ENCODE assay signal across 24 cellular contexts in the genomic region with DNA sequence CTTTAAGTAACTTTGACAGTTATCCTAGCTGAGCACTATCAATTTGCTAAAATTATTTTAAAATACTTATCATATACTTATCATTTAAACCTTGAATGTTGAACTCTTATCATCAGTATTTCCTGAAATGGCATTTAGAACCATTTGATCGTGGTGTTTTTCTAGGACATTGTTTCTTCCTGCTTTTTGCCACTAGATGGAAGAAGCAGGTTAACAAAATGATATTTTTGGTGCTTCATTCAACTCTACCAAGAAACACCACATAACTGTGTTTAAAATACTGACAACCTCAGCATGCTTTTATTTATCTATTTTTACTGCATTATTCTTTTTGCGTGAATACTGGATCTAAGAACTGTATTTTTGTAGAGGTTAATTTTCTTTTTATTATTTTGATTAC. TPM values are rescaled to one million over a fixed set of nuclear protein-coding genes. Genes with fewer than 3 reads are reported as not detected.
DNase-seq lines count a peak whose midpoint lies in the region; ATAC-seq and TF ChIP-seq lines count a peak whose summit lies in the region.
"Had no signal": no experiment of that assay in that cellular context is flagged by ENCODE, and none has a peak within 500 bp of the region (broad histone marks: within the 10 kb centered on the region; RNA-seq: fewer than 3 reads in every experiment).

No MANE protein-coding gene starts in this region.

- no peaks in the 10 kb centered on the region for H3K9me3 Mint-ChIP-seq in activated CD8-positive, alpha-beta T cell treated with anti-CD3 and anti-CD28 coated beads, Interleukin-2, amount 10 ng/mL, durations not matched to agents 7 days and 5 days (ENCODE audit: insufficient read depth)
- H3K9me3 Mint-ChIP-seq: activated CD4-positive, alpha-beta T cell treated with anti-CD3 and anti-CD28 coated beads, Interleukin-2, amount 10 ng/mL, durations not matched to agents 24 days and 14 days; activated naive CD4-positive, alpha-beta T cell treated with anti-CD3 and anti-CD28 coated beads for 36 hours; naive thymus-derived CD8-positive, alpha-beta T cell had no signal

- H3K9ac ChIP-seq in adipocyte (ENCODE audit: low read length), result no peak overlapping the region

- H3K27ac Mint-ChIP-seq in activated CD8-positive, alpha-beta T cell treated with anti-CD3 and anti-CD28 coated beads, Interleukin-2, amount 10 ng/mL, durations not matched to agents 7 days and 5 days, result no peak overlapping the region
- H3K27ac Mint-ChIP-seq: activated CD4-positive, alpha-beta T cell treated with anti-CD3 and anti-CD28 coated beads, Interleukin-2, amount 10 ng/mL, durations not matched to agents 24 days and 14 days; activated naive CD4-positive, alpha-beta T cell treated with anti-CD3 and anti-CD28 coated beads for 36 hours; naive thymus-derived CD8-positive, alpha-beta T cell had no signal

- H3K36me3 Mint-ChIP-seq in activated CD8-positive, alpha-beta T cell treated with anti-CD3 and anti-CD28 coated beads, Interleukin-2, amount 10 ng/mL, durations not matched to agents 7 days and 5 days (ENCODE audit: low read depth), result no peaks in the 10 kb centered on the region
- H3K36me3 Mint-ChIP-seq: naive thymus-derived CD8-positive, alpha-beta T cell had no signal

- POLR2A ChIA-PET in activated CD8-positive, alpha-beta T cell treated with anti-CD3 and anti-CD28 coated beads, Interleukin-2, amount 10 ng/mL, durations not matched to agents 7 days and 5 days (lab: Charles Lee), result no interaction called here

- no peak overlapping the region for H3K4me3 ChIP-seq in adipocyte (ENCODE audit: low read length)
- H3K4me3 ChIP-seq: ascending aorta, coronary artery, esophagus muscularis mucosa, prostate gland, thoracic aorta had no signal

- peak; percentile 13 for DNase-seq in COLO829 (ENCODE audit: low spot score)
- peak; percentile 16 to 33 for DNase-seq in Kasumi-1 (lab: John Stamatoyannopoulos, UW)
- peak; percentile 50 for DNase-seq in adipocyte (ENCODE audit: low read depth)
- DNase-seq in foreskin keratinocyte, result no peak
- no peak for DNase-seq in activated CD8-positive, alpha-beta T cell treated with anti-CD3 and anti-CD28 coated beads, Interleukin-2, amount 10 ng/mL, durations not matched to agents 7 days and 5 days
- DNase-seq in NCI-H774 (lab: John Stamatoyannopoulos, UW), result no peak
- DNase-seq in NCI-H2196 treated with DMSO at 0.1 percent for 48 hours (lab: John Stamatoyannopoulos, UW; ENCODE audit: unreplicated experiment), result no peak
- DNase-seq: activated CD4-positive, alpha-beta T cell treated with anti-CD3 and anti-CD28 coated beads, Interleukin-2, amount 10 ng/mL, durations not matched to agents 24 days and 14 days; activated naive CD4-positive, alpha-beta T cell treated with anti-CD3 and anti-CD28 coated beads for 36 hours; Calu3; GF-D8; GOT3; KG1; mesenchymal stem cell; naive thymus-derived CD8-positive, alpha-beta T cell; NCI-H1105; NCI-H2171 treated with DMSO at 0.1 percent for 48 hours had no signal

- H3K27me3 ChIP-seq in adipocyte (replicated peaks; ENCODE audit: control insufficient read depth, insufficient read depth, low read length) (no peaks in the 10 kb centered on the region), foreskin keratinocyte (no peaks in the 10 kb centered on the region)
- H3K27me3 ChIP-seq: ascending aorta, esophagus muscularis mucosa had no signal

- H3K9me3 ChIP-seq in adipocyte (ENCODE audit: control insufficient read depth, low read length), result no peaks in the 10 kb centered on the region
- H3K9me3 ChIP-seq: ascending aorta, esophagus muscularis mucosa, prostate gland, thoracic aorta had no signal

- no peak overlapping the region for H3K4me3 Mint-ChIP-seq in activated CD8-positive, alpha-beta T cell treated with anti-CD3 and anti-CD28 coated beads, Interleukin-2, amount 10 ng/mL, durations not matched to agents 7 days and 5 days
- H3K4me3 Mint-ChIP-seq: activated CD4-positive, alpha-beta T cell treated with anti-CD3 and anti-CD28 coated beads, Interleukin-2, amount 10 ng/mL, durations not matched to agents 24 days and 14 days; activated naive CD4-positive, alpha-beta T cell treated with anti-CD3 and anti-CD28 coated beads for 36 hours; naive thymus-derived CD8-positive, alpha-beta T cell had no signal

- H3K27me3 Mint-ChIP-seq in activated CD8-positive, alpha-beta T cell treated with anti-CD3 and anti-CD28 coated beads, Interleukin-2, amount 10 ng/mL, durations not matched to agents 7 days and 5 days (ENCODE audit: low read depth), result peaks cover 19% of the 10 kb centered on the region

- H3K4me1 Mint-ChIP-seq in activated CD8-positive, alpha-beta T cell treated with anti-CD3 and anti-CD28 coated beads, Interleukin-2, amount 10 ng/mL, durations not matched to agents 7 days and 5 days (ENCODE audit: low read depth), result no peaks in the 10 kb centered on the region
- H3K4me1 Mint-ChIP-seq: activated CD4-positive, alpha-beta T cell treated with anti-CD3 and anti-CD28 coated beads, Interleukin-2, amount 10 ng/mL, durations not matched to agents 24 days and 14 days; naive thymus-derived CD8-positive, alpha-beta T cell had no signal

- H3K27ac ChIP-seq in foreskin keratinocyte, result no peak overlapping the region
- H3K27ac ChIP-seq: ascending aorta, coronary artery, esophagus muscularis mucosa, HL-60, prostate gland, thoracic aorta had no signal

- no peaks in the 10 kb centered on the region for H3K36me3 ChIP-seq in adipocyte (ENCODE audit: control insufficient read depth, insufficient read depth, low read length, severe bottlenecking)
- H3K36me3 ChIP-seq: ascending aorta, esophagus muscularis mucosa, prostate gland, thoracic aorta had no signal

- CTCF ChIA-PET in activated CD8-positive, alpha-beta T cell treated with anti-CD3 and anti-CD28 coated beads, Interleukin-2, amount 10 ng/mL, durations not matched to agents 7 days and 5 days (lab: Charles Lee), result no interaction called here

- H3K4me1 ChIP-seq in adipocyte (ENCODE audit: control insufficient read depth, insufficient read depth, low read length) (peaks cover 2% of the 10 kb centered on the region), foreskin keratinocyte (no peaks in the 10 kb centered on the region)
- H3K4me1 ChIP-seq: ascending aorta, esophagus muscularis mucosa, prostate gland had no signal

- TF ChIP-seq CTCF in foreskin keratinocyte (conservative IDR thresholded peaks at IDR 0.05), result peak; percentile 28

- no peak for ATAC-seq in foreskin keratinocyte
- no peak for ATAC-seq in activated CD8-positive, alpha-beta T cell treated with anti-CD3 and anti-CD28 coated beads, Interleukin-2, amount 10 ng/mL, durations not matched to agents 7 days and 5 days
- ATAC-seq in GM21423 (IDR thresholded peaks at IDR 0.05; ENCODE audit: unreplicated experiment), result no peak
- ATAC-seq: naive thymus-derived CD8-positive, alpha-beta T cell had no signal

RNA-seq across cellular contexts. Expression of a gene that starts 44.6 kb away (rescaled TPM):
- total RNA-seq in foreskin keratinocyte, result 12.4 and 13.2 TPM in 2 replicates
- 8.7 and 9.7 TPM in 2 replicates for polyA plus RNA-seq in foreskin keratinocyte
- 10 to 100 TPM; 20.3 to 22.0 TPM for total RNA-seq in activated CD8-positive, alpha-beta T cell treated with anti-CD3 and anti-CD28 coated beads, Interleukin-2, amount 10 ng/mL, durations not matched to agents 7 days and 5 days

RNA-seq across cellular contexts. Expression of a gene that starts 47.2 kb away (rescaled TPM):
- 12.1 and 14.2 TPM in 2 replicates for total RNA-seq in foreskin keratinocyte
- 4.8 and 6.9 TPM in 2 replicates for polyA plus RNA-seq in foreskin keratinocyte
- 10 to 100 TPM; 36.0 to 37.7 TPM for total RNA-seq in activated CD8-positive, alpha-beta T cell treated with anti-CD3 and anti-CD28 coated beads, Interleukin-2, amount 10 ng/mL, durations not matched to agents 7 days and 5 days

Comparison
In these comparisons a context has a peak if more than half of its experiments do, and no peak if none do; other contexts are left out.
1. DNase-seq: peak in COLO829 (single experiment), Kasumi-1 (2 of 2) and adipocyte (single experiment); none in foreskin keratinocyte (0 of 2), activated CD8-positive, alpha-beta T cell treated with anti-CD3 and anti-CD28 coated beads, Interleukin-2, amount 10 ng/mL, durations not matched to agents 7 days and 5 days (single experiment), NCI-H774 (single experiment) and NCI-H2196 treated with DMSO at 0.1 percent for 48 hours (single experiment).